8 cellular contexts compared by ENCODE assay signal in the genomic region with DNA sequence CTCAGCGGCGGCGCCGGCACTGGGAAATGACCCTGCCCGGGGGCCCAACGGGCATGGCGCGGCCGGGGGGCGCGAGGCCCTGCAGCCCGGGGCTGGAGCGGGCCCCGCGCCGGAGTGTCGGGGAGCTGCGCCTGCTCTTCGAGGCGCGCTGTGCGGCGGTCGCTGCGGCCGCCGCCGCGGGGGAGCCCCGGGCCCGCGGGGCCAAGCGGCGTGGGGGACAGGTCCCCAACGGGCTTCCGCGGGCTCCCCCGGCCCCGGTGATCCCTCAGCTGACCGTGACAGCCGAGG. TPM values are rescaled to one million over a fixed set of nuclear protein-coding genes. Genes with fewer than 3 reads are reported as not detected.
A peak's percentile ranks its signal among the peaks of the same experiment; 100 is the strongest.
DNase-seq lines count a peak whose midpoint lies in the region; ATAC-seq, FAIRE-seq and TF ChIP-seq lines count a peak whose summit lies in the region.

No MANE protein-coding gene starts in this region.

- peak overlapping the region; percentile 94 for H3K4me2 ChIP-seq in trophoblast cell (ENCODE audit: low read length)

- no peak for FAIRE-seq in RCC 7860 (lab: Jason Lieb, UNC)

- peaks cover 4% of the 10 kb centered on the region for H3K9me3 ChIP-seq in trophoblast cell (ENCODE audit: insufficient read depth, low read depth, low read length)

- no peak overlapping the region for H4K12ac ChIP-seq in trophoblast cell (ENCODE audit: low read depth, low read length)

- WGBS in trophoblast cell (ENCODE audit: extremely low coverage, insufficient coverage, insufficient read length): no CpG with 5 or more reads among the region's 41 CpGs

- H3K4me1 ChIP-seq in trophoblast cell (ENCODE audit: control insufficient read depth in 1 of 2, insufficient read depth in 2 of 2, low read length in 2 of 2): peaks cover 13 to 36% of the 10 kb centered on the region in 2 experiments

- H3K4me3 ChIP-seq in dorsolateral prefrontal cortex: peak overlapping the region; percentile 23 to 85 (median 70)
- peak overlapping the region; percentile 39 for H3K4me3 ChIP-seq in trophoblast cell (ENCODE audit: low read depth, low read length)

- no peak for TF ChIP-seq CTCF in dorsolateral prefrontal cortex (IDR thresholded peaks at IDR 0.05 in 54 of 56, conservative IDR thresholded peaks at IDR 0.05 in 2 of 56; ENCODE audit: low read depth in 1 of 56, partially characterized antibody in 56 of 56)

- no peak overlapping the region for H4K8ac ChIP-seq in trophoblast cell (ENCODE audit: low read depth, low read length)

- no peak overlapping the region for H2AK5ac ChIP-seq in trophoblast cell (ENCODE audit: low read length)

- no peak overlapping the region for H2AFZ ChIP-seq in trophoblast cell (ENCODE audit: insufficient read depth, low read length, poor library complexity)

- intact Hi-C loops in dorsolateral prefrontal cortex (cut with DNase I): no loop called here

- no peak overlapping the region for H4K91ac ChIP-seq in trophoblast cell (ENCODE audit: low read depth, low read length)

- peak overlapping the region in 29 of 59 donors; percentile 5 to 82 (median 64) for H3K27ac ChIP-seq in dorsolateral prefrontal cortex
- no peak overlapping the region for H3K27ac ChIP-seq in trophoblast cell (ENCODE audit: low read depth, low read length)

- H2BK12ac ChIP-seq in trophoblast cell (ENCODE audit: low read length): no peak overlapping the region

- no peaks in the 10 kb centered on the region for H3K36me3 ChIP-seq in trophoblast cell (ENCODE audit: control insufficient read depth in 1 of 2, insufficient read depth in 2 of 2, low read length in 2 of 2)

- peak; percentile 22 for ATAC-seq in GM18519 (IDR thresholded peaks at IDR 0.05; ENCODE audit: low FRiP score, unreplicated experiment)
- peak; percentile 11 for ATAC-seq in HG03457 (IDR thresholded peaks at IDR 0.05; ENCODE audit: unreplicated experiment)

- no peak overlapping the region for H2BK5ac ChIP-seq in trophoblast cell (ENCODE audit: low read depth, low read length, poor library complexity)

- H3K79me2 ChIP-seq in trophoblast cell (ENCODE audit: control insufficient read depth, insufficient read depth, low read length, poor library complexity): no peaks in the 10 kb centered on the region

- H3K14ac ChIP-seq in trophoblast cell (ENCODE audit: low read length): no peak overlapping the region

- no peak overlapping the region for H2BK120ac ChIP-seq in trophoblast cell (ENCODE audit: insufficient read depth, low read length, poor library complexity)

- H3K9ac ChIP-seq in trophoblast cell (ENCODE audit: low read length): no peak overlapping the region

- peaks cover 0 to 30% (median 0%) of the 10 kb centered on the region in 45 donors for H3K27me3 ChIP-seq in dorsolateral prefrontal cortex
- peaks cover 54% of the 10 kb centered on the region for H3K27me3 ChIP-seq in trophoblast cell (ENCODE audit: insufficient read depth, low read length)

- no peak overlapping the region for H3K4ac ChIP-seq in trophoblast cell (ENCODE audit: low read depth, low read length)

- no peaks in the 10 kb centered on the region for H3K79me1 ChIP-seq in trophoblast cell (ENCODE audit: low read length)

- H3K23ac ChIP-seq in trophoblast cell (ENCODE audit: low read length): no peak overlapping the region

- H3K18ac ChIP-seq in trophoblast cell (ENCODE audit: low read length): no peak overlapping the region

- DNase-seq in dorsolateral prefrontal cortex (no peak), trophoblast cell (no peak), RCC 7860 (ENCODE audit: low spot score) (no peak), NOMO-1 (lab: John Stamatoyannopoulos, UW; ENCODE audit: unreplicated experiment in 2 of 2) (no peak), NCI-H524 (lab: John Stamatoyannopoulos, UW) (no peak)
- DNase-seq in activated effector memory CD4-positive, alpha-beta T cell treated with Interleukin-2 at 50 U/mL for 16 hours: no peak

RNA-seq across cellular contexts. Expression of a gene that starts 0.2 kb away (rescaled TPM):
- total RNA-seq in dorsolateral prefrontal cortex: 100 to 1,000 TPM in 3 of 120 experiments, 10 to 100 TPM in 117; 10.7 to 128 (median 50.0) TPM
- 0.57 and 0.81 TPM in 2 replicates for polyA plus RNA-seq in trophoblast cell (2013)

RNA-seq across cellular contexts. Expression of a gene that starts 19.8 kb away (rescaled TPM):
- total RNA-seq in dorsolateral prefrontal cortex: 1 to 10 TPM in 112 of 120 experiments, under 1 TPM in 8; 0.15 to 7.3 (median 2.6) TPM
- 0.39 and 0.47 TPM in 2 replicates for polyA plus RNA-seq in trophoblast cell (2013)

RNA-seq across cellular contexts. Expression of a gene that starts 50.2 kb away (rescaled TPM):
- 10 to 100 TPM; 24.8 to 60.8 (median 39.0) TPM for total RNA-seq in dorsolateral prefrontal cortex
- polyA plus RNA-seq in trophoblast cell (2013): 27.4 and 28.9 TPM in 2 replicates
